In the genomic region with DNA sequence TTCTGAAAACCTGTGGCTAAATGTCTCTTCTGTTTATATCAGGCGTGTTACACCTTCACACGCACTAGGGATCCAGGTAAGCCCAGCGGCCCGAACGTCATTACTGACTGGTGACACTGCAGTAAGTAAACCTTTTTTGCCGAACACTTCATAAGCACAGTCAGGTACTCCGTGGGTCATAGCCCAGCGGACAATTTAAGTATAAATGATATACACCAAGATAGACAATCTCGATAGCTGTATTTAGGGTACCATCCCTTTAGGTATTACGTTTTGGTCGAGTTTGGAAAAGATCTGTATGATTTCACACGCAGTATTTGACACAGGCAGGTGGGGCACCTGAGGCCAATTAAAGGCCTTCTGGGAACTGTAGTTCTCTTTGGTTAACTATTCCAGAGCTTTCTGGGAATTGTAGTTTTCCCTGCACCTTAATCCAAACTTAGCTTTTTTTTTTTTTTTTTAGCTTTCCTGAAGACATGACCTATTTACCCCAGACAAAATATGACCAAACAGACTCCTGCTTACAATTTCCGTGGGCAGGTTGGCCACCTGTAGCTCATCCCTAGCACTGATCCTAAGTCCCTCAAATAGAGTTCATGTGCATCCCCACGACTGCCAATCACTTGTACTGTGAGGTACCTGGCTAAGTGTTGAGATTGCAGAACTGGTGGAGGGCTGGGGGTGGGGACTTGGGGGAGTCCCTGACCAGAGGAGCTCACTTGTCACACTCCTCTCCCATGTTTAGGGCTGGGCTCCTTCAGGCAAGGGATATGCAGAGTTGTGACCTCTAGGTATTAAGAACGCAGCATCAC, we compare ENCODE assay signal across 9 cellular contexts. TPM values are rescaled to one million over a fixed set of nuclear protein-coding genes. Genes with fewer than 3 reads are reported as not detected.
DNase-seq lines count a peak whose midpoint lies in the region; ATAC-seq and TF ChIP-seq lines count a peak whose summit lies in the region.
"Had no signal": no experiment of that assay in that cellular context is flagged by ENCODE, and none has a peak within 500 bp of the region (broad histone marks: within the 10 kb centered on the region; RNA-seq: fewer than 3 reads in every experiment).

No MANE protein-coding gene starts in this region.

- peak in 2 of 3 donors; percentile 52 to 56 for TF ChIP-seq POLR2A in body of pancreas (IDR thresholded peaks at IDR 0.05)

- H3K4me2 ChIP-seq in skeletal muscle satellite cell (ENCODE audit: low read length) = peak overlapping the region; percentile 94

- TF ChIP-seq CTCF in RWPE2 (IDR thresholded peaks at IDR 0.05; ENCODE audit: poor library complexity, severe bottlenecking) (no peak), body of pancreas (IDR thresholded peaks at IDR 0.05) (peak in 3 of 7 experiments; percentile 11 to 27 (median 21))

- H3K36me3 ChIP-seq in RWPE2 (ENCODE audit: low read depth) = peaks cover 24% of the 10 kb centered on the region
- no peaks in the 10 kb centered on the region for H3K36me3 ChIP-seq in body of pancreas (replicated peaks in 1 of 2; ENCODE audit: insufficient read depth in 1 of 2, low read depth in 2 of 2)
- peaks cover 7% of the 10 kb centered on the region for H3K36me3 ChIP-seq in skeletal muscle satellite cell (ENCODE audit: insufficient read depth, low read length)

- 9% methylated on average over 15 of the region's 15 CpGs for WGBS in body of pancreas, 2 donors

- H3K27ac ChIP-seq in RWPE2 (ENCODE audit: poor library complexity, severe bottlenecking) (peak overlapping the region; percentile 58), body of pancreas (peak overlapping the region; percentile 71 to 87 (median 83))

- peak overlapping the region; percentile 67 for H3K4me3 ChIP-seq in RWPE2 (ENCODE audit: severe bottlenecking)
- peak overlapping the region; percentile 81 to 89 for H3K4me3 ChIP-seq in body of pancreas
- H3K4me3 ChIP-seq in skeletal muscle satellite cell (ENCODE audit: low read length) = peak overlapping the region; percentile 96

- peak overlapping the region; percentile 91 to 99 (median 95) for H3K27ac Mint-ChIP-seq in immature natural killer cell

- no peaks in the 10 kb centered on the region for H3K9me3 Mint-ChIP-seq in immature natural killer cell

- H3K4me1 Mint-ChIP-seq in immature natural killer cell = peaks cover 49 to 50% of the 10 kb centered on the region in 2 donors

- H3K27me3 ChIP-seq in RWPE2 (ENCODE audit: insufficient read depth, poor library complexity, severe bottlenecking) = no peaks in the 10 kb centered on the region
- no peaks in the 10 kb centered on the region for H3K27me3 ChIP-seq in body of pancreas
- no peaks in the 10 kb centered on the region for H3K27me3 ChIP-seq in skeletal muscle satellite cell (ENCODE audit: control insufficient read depth, insufficient read depth, low read length)

- H3K27me3 Mint-ChIP-seq in immature natural killer cell (ENCODE audit: low read depth in 3 of 3) = peaks cover 12 to 18% (median 15%) of the 10 kb centered on the region in 3 donors

- intact Hi-C loops in body of pancreas (cut with DNase I) = no loop called here

- no peaks in the 10 kb centered on the region for H3K9me3 ChIP-seq in RWPE2 (ENCODE audit: severe bottlenecking)
- H3K9me3 ChIP-seq in body of pancreas = no peaks in the 10 kb centered on the region
- H3K9me3 ChIP-seq in skeletal muscle satellite cell (replicated peaks; ENCODE audit: low read length) = no peaks in the 10 kb centered on the region

- ATAC-seq in RWPE2 (ENCODE audit: low read depth) = peak; percentile 43
- peak; percentile 46 for ATAC-seq in body of pancreas
- ATAC-seq in GM21447 (IDR thresholded peaks at IDR 0.05; ENCODE audit: unreplicated experiment) = no peak
- ATAC-seq in GM19397 (IDR thresholded peaks at IDR 0.05; ENCODE audit: unreplicated experiment) = no peak

- H3K4me1 ChIP-seq in RWPE2 (ENCODE audit: insufficient read depth, poor library complexity, severe bottlenecking) (peaks cover 4% of the 10 kb centered on the region), body of pancreas (peaks cover 42% of the 10 kb centered on the region), skeletal muscle satellite cell (ENCODE audit: control insufficient read depth, insufficient read depth, low read length) (peaks cover 30% of the 10 kb centered on the region)

- H3K36me3 Mint-ChIP-seq in immature natural killer cell = no peaks in the 10 kb centered on the region

- DNase-seq in Daoy (ENCODE audit: low read depth) = peak; percentile 43
- DNase-seq in KBM-7 = peak; percentile 59
- DNase-seq in RWPE2 (ENCODE audit: low spot score) = no peak
- DNase-seq in body of pancreas = peak; percentile 38 to 63 (median 52)
- peak; percentile 40 to 43 (median 41) for DNase-seq in immature natural killer cell

- peak overlapping the region; percentile 91 to 99 (median 96) for H3K4me3 Mint-ChIP-seq in immature natural killer cell

- H3K9ac ChIP-seq in skeletal muscle satellite cell (ENCODE audit: low read depth, low read length) = peak overlapping the region; percentile 85

- in situ Hi-C loops in KBM-7 (cut with MboI; ENCODE audit: low pct_unique_long_range_greater_than_20kb, low sequenced_read_pairs) = no loop called here

RNA-seq across cellular contexts. Expression of gene EHMT2, which starts 0.9 kb away (rescaled TPM):
- 72.8 and 80.6 TPM in 2 replicates for total RNA-seq in Daoy (2014; rRNA removed; shearing (Covaris generic))
- 10 to 100 TPM; 35.8 to 87.7 TPM for total RNA-seq in body of pancreas
- 10 to 100 TPM; 18.8 to 52.1 (median 21.5) TPM for polyA plus RNA-seq in immature natural killer cell
- 33.9 and 36.5 TPM in 2 replicates for total RNA-seq in skeletal muscle satellite cell (2012; rRNA removed)

RNA-seq across cellular contexts. Expression of gene ZBTB12, which starts 3.5 kb away (rescaled TPM):
- 7.5 and 9.8 TPM in 2 replicates for total RNA-seq in Daoy (2014; rRNA removed; shearing (Covaris generic))
- 1 to 10 TPM in 1 of 2 donors, not detected in 1; 2.1 TPM for total RNA-seq in body of pancreas
- not detected for polyA plus RNA-seq in immature natural killer cell
- total RNA-seq in skeletal muscle satellite cell (2012; rRNA removed) = 1.3 and 1.5 TPM in 2 replicates

RNA-seq across cellular contexts. Expression of gene SLC44A4, which starts 19.6 kb away (rescaled TPM):
- total RNA-seq in Daoy (2014; rRNA removed; shearing (Covaris generic)) = not detected in 2 replicates
- total RNA-seq in body of pancreas = 10 to 100 TPM in 1 of 2 donors, 1 to 10 TPM in 1; 7.3 to 19.2 TPM
- not detected for polyA plus RNA-seq in immature natural killer cell
- total RNA-seq in skeletal muscle satellite cell (2012; rRNA removed) = under 0.01 TPM in 2 replicates
- total RNA-seq: activated CD8-positive, alpha-beta memory T cell treated with anti-CD3 and anti-CD28 coated beads for 36 hours had no signal

RNA-seq across cellular contexts. Expression of gene C2, which starts 29.1 kb away (rescaled TPM):
- total RNA-seq in Daoy (2014; rRNA removed; shearing (Covaris generic)) = 0.24 and 1.5 TPM in 2 replicates
- 1 to 10 TPM; 1.3 TPM for total RNA-seq in body of pancreas
- polyA plus RNA-seq in immature natural killer cell = under 1 TPM in 1 of 3 donors, not detected in 2; 0.74 TPM
- total RNA-seq in skeletal muscle satellite cell (2012; rRNA removed) = 0.51 and 1.7 TPM in 2 replicates

RNA-seq across cellular contexts. Expression of gene NEU1, which starts 35.8 kb away (rescaled TPM):
- total RNA-seq in Daoy (2014; rRNA removed; shearing (Covaris generic)) = 46.6 and 51.0 TPM in 2 replicates
- 10 to 100 TPM; 29.3 to 30.6 TPM for total RNA-seq in body of pancreas
- 10 to 100 TPM; 37.5 to 44.9 (median 40.5) TPM for polyA plus RNA-seq in immature natural killer cell
- 37.8 and 58.8 TPM in 2 replicates for total RNA-seq in skeletal muscle satellite cell (2012; rRNA removed)

Comparison
In these comparisons a context has a peak if more than half of its experiments do, and no peak if none do; other contexts are left out.
1. ATAC-seq: peak in RWPE2 (single experiment) and body of pancreas (single experiment); none in GM21447 (single experiment) and GM19397 (single experiment).
2. Peak in every context shown above with its lines, with median percentiles within 50 percentile points of each other: H3K4me3 ChIP-seq.